15 cellular contexts compared by ENCODE assay signal in the genomic region with DNA sequence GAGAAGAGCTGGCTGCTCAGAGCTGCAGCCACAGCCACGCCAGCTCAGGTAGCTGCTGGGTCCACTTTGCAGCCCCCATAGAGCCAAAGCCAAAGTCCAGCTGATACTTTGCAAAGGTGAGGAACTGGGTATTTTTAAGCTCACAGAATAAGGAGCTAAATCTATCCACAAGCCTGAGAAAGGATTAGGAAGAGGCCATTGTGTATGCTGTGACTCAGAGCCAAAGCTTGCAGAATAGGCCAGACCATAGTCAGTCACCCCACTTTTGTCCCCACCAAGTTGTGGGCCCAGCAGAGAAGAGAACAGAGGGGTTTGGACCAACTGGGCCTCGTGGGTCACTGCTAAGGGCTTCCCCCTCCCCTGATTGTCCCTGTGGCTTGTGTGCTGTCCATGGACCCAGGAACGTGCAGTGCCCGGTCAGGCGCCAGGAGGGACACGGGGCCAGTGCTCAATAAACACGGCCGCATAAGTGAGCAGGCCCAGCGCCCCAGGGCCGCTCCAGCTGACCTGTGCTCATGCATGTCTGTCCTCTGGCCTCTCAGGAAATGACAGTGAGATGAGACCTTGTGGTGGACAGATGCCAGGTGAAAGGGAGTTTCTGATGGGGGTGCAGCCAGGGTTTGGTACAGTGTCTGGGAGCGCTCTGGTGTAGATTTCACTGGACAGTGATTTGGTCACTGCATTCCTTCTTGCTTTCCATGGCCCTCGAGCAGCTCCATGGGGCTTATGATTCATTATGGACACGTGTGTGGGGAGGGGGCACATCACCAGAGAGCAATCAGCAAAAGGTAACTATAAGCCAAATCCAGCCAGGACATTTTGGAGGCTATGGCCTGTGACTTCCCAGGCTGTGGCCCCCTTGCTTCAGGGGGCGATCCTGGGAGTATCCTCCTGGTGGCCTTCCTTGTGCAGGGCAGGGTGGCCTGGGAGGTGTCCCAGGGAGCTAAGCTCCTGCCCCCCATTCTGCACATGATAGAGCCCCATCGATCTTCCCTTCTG. TPM values are rescaled to one million over a fixed set of nuclear protein-coding genes. Genes with fewer than 3 reads are reported as not detected.
DNase-seq lines count a peak whose midpoint lies in the region; ATAC-seq, FAIRE-seq and TF ChIP-seq lines count a peak whose summit lies in the region.
"Had no signal": no experiment of that assay in that cellular context is flagged by ENCODE, and none has a peak within 500 bp of the region (broad histone marks: within the 10 kb centered on the region; RNA-seq: fewer than 3 reads in every experiment).

No MANE protein-coding gene starts in this region.

- CTCF ChIA-PET in OCI-LY7 (lab: Charles Lee; ENCODE audit: unreplicated experiment), result interaction anchor here (0.6 kb wide), 1 partner anchor 71 kb away, joined by 7 read pairs; no protein-coding TSS in a partner anchor

- H3K4me3 Mint-ChIP-seq in activated T-helper 17 cell treated with anti-CD3 and anti-CD28 coated beads, Interleukin-2, amount 50 U/mL, for 72 hours, result no peak overlapping the region

- H3K9me3 Mint-ChIP-seq in activated T-helper 17 cell treated with anti-CD3 and anti-CD28 coated beads, Interleukin-2, amount 50 U/mL, for 72 hours, result no peaks in the 10 kb centered on the region

- no peaks in the 10 kb centered on the region for H3K79me2 ChIP-seq in OCI-LY7 (ENCODE audit: insufficient read depth, low read depth, low read length)

- H3K4me1 Mint-ChIP-seq in activated T-helper 17 cell treated with anti-CD3 and anti-CD28 coated beads, Interleukin-2, amount 50 U/mL, for 72 hours, result peaks cover 19% of the 10 kb centered on the region

- TF ChIP-seq CTCF in OCI-LY7 (conservative IDR thresholded peaks at IDR 0.05; ENCODE audit: low read length), result no peak

- H3K27ac ChIP-seq in temporal lobe (ENCODE audit: low read depth, low read length), result peak overlapping the region; percentile 100
- no peak overlapping the region for H3K27ac ChIP-seq in OCI-LY7 (ENCODE audit: low read depth, low read length, poor library complexity, severe bottlenecking)
- H3K27ac ChIP-seq: cardiac muscle cell had no signal

- intact Hi-C loops in OCI-LY7 (cut with micrococcal nuclease; ENCODE audit: unreplicated experiment), result no loop called here

- no peak for FAIRE-seq in H54 (lab: Jason Lieb, UNC)

- POLR2A ChIA-PET in OCI-LY7 (lab: Charles Lee), result no interaction called here

- no peak for ATAC-seq in activated T-helper 17 cell treated with anti-CD3 and anti-CD28 coated beads, Interleukin-2, amount 50 U/mL, for 72 hours (replicated peaks)
- ATAC-seq in HG03280 (IDR thresholded peaks at IDR 0.05; ENCODE audit: unreplicated experiment), result no peak
- ATAC-seq: mucosa of descending colon had no signal

- H3K36me3 Mint-ChIP-seq in activated T-helper 17 cell treated with anti-CD3 and anti-CD28 coated beads, Interleukin-2, amount 50 U/mL, for 72 hours (ENCODE audit: low read depth), result peaks cover 13% of the 10 kb centered on the region

- H3K4me1 ChIP-seq in OCI-LY7 (ENCODE audit: insufficient read depth, low read length, poor library complexity, severe bottlenecking), result no peaks in the 10 kb centered on the region
- H3K4me1 ChIP-seq: esophagus muscularis mucosa had no signal

- no peaks in the 10 kb centered on the region for H3K27me3 Mint-ChIP-seq in activated T-helper 17 cell treated with anti-CD3 and anti-CD28 coated beads, Interleukin-2, amount 50 U/mL, for 72 hours

- TF ChIP-seq POLR2A in H54 (IDR thresholded peaks at IDR 0.05; ENCODE audit: low read depth, low read length), result no peak

- H3K4me3 ChIP-seq in OCI-LY7 (ENCODE audit: low read depth, low read length, poor library complexity, severe bottlenecking), result no peak overlapping the region
- H3K4me3 ChIP-seq: cardiac muscle cell, esophagus muscularis mucosa, mucosa of descending colon had no signal

- no TSS peak for BruUV-seq in OCI-LY7 (replicated peaks; lab: Mats Ljungman, UMichigan)

- H3K36me3 ChIP-seq in OCI-LY7 (ENCODE audit: insufficient read depth, low read length), result no peaks in the 10 kb centered on the region
- H3K36me3 ChIP-seq: cardiac muscle cell, esophagus muscularis mucosa had no signal

- no peaks in the 10 kb centered on the region for H3K9me3 ChIP-seq in OCI-LY7 (ENCODE audit: low read length)
- H3K9me3 ChIP-seq: esophagus muscularis mucosa, mucosa of descending colon had no signal

- DNase-seq in activated effector memory CD4-positive, alpha-beta T cell treated with anti-CD3 and anti-CD28 coated beads, Interleukin-2, amount 50 U/mL, for 16 hours, result peak; percentile 50
- DNase-seq in activated effector memory CD4-positive, alpha-beta T cell treated with Interleukin-2 at 50 U/mL for 16 hours, result no peak
- DNase-seq in medulla oblongata (ENCODE audit: extremely low spot score) (peak; percentile 63), OCI-LY7 (ENCODE audit: low spot score) (no peak), H54 (ENCODE audit: insufficient read length, low spot score) (no peak)
- DNase-seq: activated T-cell treated with anti-CD3 and anti-CD28 coated beads, Interleukin-2, amount 50 U/mL, for 48 hours; NCI-H1048; NCI-H446 treated with DMSO at 0.1 percent for 48 hours had no signal

- peak overlapping the region; percentile 66 for H3K27ac Mint-ChIP-seq in activated T-helper 17 cell treated with anti-CD3 and anti-CD28 coated beads, Interleukin-2, amount 50 U/mL, for 72 hours

- H3K4me2 ChIP-seq in OCI-LY7 (ENCODE audit: low read length), result no peak overlapping the region

- H2AFZ ChIP-seq in OCI-LY7 (ENCODE audit: low read length), result no peak overlapping the region

- no peaks in the 10 kb centered on the region for H3K9me2 ChIP-seq in OCI-LY7 (ENCODE audit: insufficient read depth, low read length)

- H4K20me1 ChIP-seq in OCI-LY7 (ENCODE audit: insufficient read depth, low read length), result no peaks in the 10 kb centered on the region

RNA-seq across cellular contexts. Expression of a gene that starts 31.3 kb away (rescaled TPM):
- total RNA-seq in activated T-helper 17 cell treated with anti-CD3 and anti-CD28 coated beads, Interleukin-2, amount 50 U/mL, for 72 hours, result 10 to 100 TPM; 47.2 to 65.9 TPM
- total RNA-seq in temporal lobe (not detected), OCI-LY7 (2022) (not detected in 2 replicates)
- not detected in 2 replicates for total RNA-seq in OCI-LY7 (2014; rRNA removed; shearing (Covaris generic))
- total RNA-seq: A673, cardiac muscle cell had no signal

Comparison
In these comparisons a context has a peak if more than half of its experiments do, and no peak if none do; other contexts are left out.
1. DNase-seq: peak in activated effector memory CD4-positive, alpha-beta T cell treated with anti-CD3 and anti-CD28 coated beads, Interleukin-2, amount 50 U/mL, for 16 hours (single experiment) and medulla oblongata (single experiment); none in activated effector memory CD4-positive, alpha-beta T cell treated with Interleukin-2 at 50 U/mL for 16 hours (single experiment), OCI-LY7 (single experiment) and H54 (single experiment).
2. RNA of a gene that starts 31.3 kb away (total RNA-seq): 47.2 to 65.9 TPM in activated T-helper 17 cell treated with anti-CD3 and anti-CD28 coated beads, Interleukin-2, amount 50 U/mL, for 72 hours; not detected in temporal lobe (single experiment) and not detected in OCI-LY7; every median in the first group is over 10 times any median in the second.